9 cellular contexts compared by ENCODE assay signal in genomic region chr2:119389615-119390306, GRCh38.
DNase-seq lines count a peak whose midpoint lies in the region; TF ChIP-seq lines count a peak whose summit lies in the region.
"Had no signal": no experiment of that assay in that cellular context is flagged by ENCODE, and none has a peak within 500 bp of the region (broad histone marks: within the 10 kb centered on the region; RNA-seq: fewer than 3 reads in every experiment).

No MANE protein-coding gene starts in this region.

- DNase-seq in DMS 273 treated with DMSO at 0.1 percent for 48 hours (lab: John Stamatoyannopoulos, UW): peak; percentile 43
- peak; percentile 38 for DNase-seq in NCI-H2171 treated with DMSO at 0.1 percent for 48 hours (lab: John Stamatoyannopoulos, UW)
- peak; percentile 86 for DNase-seq in epithelial cell of esophagus (ENCODE audit: low read depth)
- DNase-seq in effector CD8-positive, alpha-beta T cell (lab: John Stamatoyannopoulos, UW): no peak
- no peak for DNase-seq in activated T-cell treated with anti-CD3 and anti-CD28 coated beads, Interleukin-2, amount 50 U/mL, for 48 hours
- no peak for DNase-seq in HuH-7.5 (ENCODE audit: low spot score)
- DNase-seq in DMS79 treated with DMSO at 0.1 percent for 48 hours (lab: John Stamatoyannopoulos, UW): no peak
- DNase-seq: stimulated activated CD4-positive, alpha-beta T cell treated with anti-CD3 and anti-CD28 coated beads, Interleukin-2, amount 100 ng/mL, for 24 hours had no signal

- H3K9me3 Mint-ChIP-seq in nephron: no peaks in the 10 kb centered on the region

- no peak overlapping the region for H3K4me3 Mint-ChIP-seq in nephron

- no peak overlapping the region for H3K4me3 ChIP-seq in epithelial cell of esophagus (ENCODE audit: low read length)

- no peaks in the 10 kb centered on the region for H3K36me3 Mint-ChIP-seq in nephron (ENCODE audit: low read depth)

- peaks cover 34% of the 10 kb centered on the region for H3K4me1 Mint-ChIP-seq in nephron

- no peaks in the 10 kb centered on the region for H3K27me3 Mint-ChIP-seq in nephron (ENCODE audit: low read depth)

- H3K27ac Mint-ChIP-seq in nephron: peak overlapping the region; percentile 92 to 94 (median 94)

- TF ChIP-seq CTCF in epithelial cell of esophagus (IDR thresholded peaks at IDR 0.05; ENCODE audit: insufficient read depth, low read depth, low read length, missing control alignments) (no peak), nephron (IDR thresholded peaks at IDR 0.05; ENCODE audit: unreplicated experiment in 3 of 3) (no peak)

Comparison
In these comparisons a context has a peak if more than half of its experiments do, and no peak if none do; other contexts are left out.
1. DNase-seq: peak in DMS 273 treated with DMSO at 0.1 percent for 48 hours (single experiment), NCI-H2171 treated with DMSO at 0.1 percent for 48 hours (single experiment) and epithelial cell of esophagus (single experiment); none in effector CD8-positive, alpha-beta T cell (single experiment), activated T-cell treated with anti-CD3 and anti-CD28 coated beads, Interleukin-2, amount 50 U/mL, for 48 hours (0 of 2), HuH-7.5 (single experiment) and DMS79 treated with DMSO at 0.1 percent for 48 hours (single experiment).